Comparison of ENCODE assay signal across 8 cellular contexts in genomic region chr17:81044764-81045589, GRCh38. TPM values are rescaled to one million over a fixed set of nuclear protein-coding genes. Genes with fewer than 3 reads are reported as not detected.
DNase-seq lines count a peak whose midpoint lies in the region; ATAC-seq and TF ChIP-seq lines count a peak whose summit lies in the region.

No MANE protein-coding gene starts in this region.

- peak; percentile 77 for DNase-seq in BE2C
- peak; percentile 77 to 94 for DNase-seq in NCI-H524 (lab: John Stamatoyannopoulos, UW)
- no peak for DNase-seq in nephron progenitor cell
- DNase-seq in AML-193 (lab: John Stamatoyannopoulos, UW) = no peak
- DNase-seq in T-helper 2 cell = no peak

- no peak overlapping the region for H3K4me3 ChIP-seq in BE2C (ENCODE audit: low read depth, low read length)

- peaks cover 50% of the 10 kb centered on the region for H3K4me1 ChIP-seq in BE2C

- H3K27me3 Mint-ChIP-seq in nephron progenitor cell (ENCODE audit: low read depth, poor library complexity) = peaks cover 4% of the 10 kb centered on the region
- peaks cover 70% of the 10 kb centered on the region for H3K27me3 Mint-ChIP-seq in stimulated activated memory B cell treated with anti-CD40 and anti-IgM and Interleukin-4, amounts not matched to agents 10 μg/mL and 1 μg/mL and 100 μg/mL, for 72 hours

- no peaks in the 10 kb centered on the region for H3K9me3 ChIP-seq in BE2C

- no peaks in the 10 kb centered on the region for H3K36me3 Mint-ChIP-seq in nephron progenitor cell (ENCODE audit: low read depth)
- no peaks in the 10 kb centered on the region for H3K36me3 Mint-ChIP-seq in stimulated activated memory B cell treated with anti-CD40 and anti-IgM and Interleukin-4, amounts not matched to agents 10 μg/mL and 1 μg/mL and 100 μg/mL, for 72 hours

- no peaks in the 10 kb centered on the region for H3K9me3 Mint-ChIP-seq in nephron progenitor cell
- no peaks in the 10 kb centered on the region for H3K9me3 Mint-ChIP-seq in stimulated activated memory B cell treated with anti-CD40 and anti-IgM and Interleukin-4, amounts not matched to agents 10 μg/mL and 1 μg/mL and 100 μg/mL, for 72 hours

- ATAC-seq in esophagus mucosa = peak; percentile 19
- no peak for ATAC-seq in stimulated activated memory B cell treated with anti-CD40 and anti-IgM and Interleukin-4, amounts not matched to agents 10 μg/mL and 1 μg/mL and 100 μg/mL, for 72 hours
- ATAC-seq in GM21515 (IDR thresholded peaks at IDR 0.05; ENCODE audit: unreplicated experiment) = no peak

- H3K27ac Mint-ChIP-seq in nephron progenitor cell = peak overlapping the region; percentile 90
- H3K27ac Mint-ChIP-seq in stimulated activated memory B cell treated with anti-CD40 and anti-IgM and Interleukin-4, amounts not matched to agents 10 μg/mL and 1 μg/mL and 100 μg/mL, for 72 hours = no peak overlapping the region

- peaks cover 71% of the 10 kb centered on the region for H3K4me1 Mint-ChIP-seq in nephron progenitor cell
- peaks cover 24% of the 10 kb centered on the region for H3K4me1 Mint-ChIP-seq in stimulated activated memory B cell treated with anti-CD40 and anti-IgM and Interleukin-4, amounts not matched to agents 10 μg/mL and 1 μg/mL and 100 μg/mL, for 72 hours

- no peaks in the 10 kb centered on the region for H3K27me3 ChIP-seq in BE2C

- TF ChIP-seq CTCF in BE2C (IDR thresholded peaks at IDR 0.05; ENCODE audit: low read depth, low read length) = no peak
- no peak for TF ChIP-seq CTCF in nephron progenitor cell (IDR thresholded peaks at IDR 0.05)

- H3K36me3 ChIP-seq in BE2C = no peaks in the 10 kb centered on the region; the same call in 1 of the 2 replicates

- H3K4me3 Mint-ChIP-seq in nephron progenitor cell = no peak overlapping the region
- H3K4me3 Mint-ChIP-seq in stimulated activated memory B cell treated with anti-CD40 and anti-IgM and Interleukin-4, amounts not matched to agents 10 μg/mL and 1 μg/mL and 100 μg/mL, for 72 hours = no peak overlapping the region

RNA-seq across cellular contexts. Expression of gene BAIAP2, which starts 10.0 kb away (rescaled TPM):
- polyA plus RNA-seq in BE2C (2012; ENCODE audit: insufficient read depth, insufficient read length, low read depth) = 54.3 TPM
- total RNA-seq in esophagus mucosa = 111 TPM

RNA-seq across cellular contexts. Expression of gene CHMP6, which starts 53.3 kb away (rescaled TPM):
- 21.2 TPM for polyA plus RNA-seq in BE2C (2012; ENCODE audit: insufficient read depth, insufficient read length, low read depth)
- total RNA-seq in esophagus mucosa = 22.2 TPM

Comparison
In these comparisons a context has a peak if more than half of its experiments do, and no peak if none do; other contexts are left out.
1. DNase-seq: peak in BE2C (single experiment) and NCI-H524 (2 of 2); none in nephron progenitor cell (single experiment), AML-193 (0 of 2) and T-helper 2 cell (0 of 5).